Comparison of ENCODE assay signal across 1 cellular context in the genomic region with DNA sequence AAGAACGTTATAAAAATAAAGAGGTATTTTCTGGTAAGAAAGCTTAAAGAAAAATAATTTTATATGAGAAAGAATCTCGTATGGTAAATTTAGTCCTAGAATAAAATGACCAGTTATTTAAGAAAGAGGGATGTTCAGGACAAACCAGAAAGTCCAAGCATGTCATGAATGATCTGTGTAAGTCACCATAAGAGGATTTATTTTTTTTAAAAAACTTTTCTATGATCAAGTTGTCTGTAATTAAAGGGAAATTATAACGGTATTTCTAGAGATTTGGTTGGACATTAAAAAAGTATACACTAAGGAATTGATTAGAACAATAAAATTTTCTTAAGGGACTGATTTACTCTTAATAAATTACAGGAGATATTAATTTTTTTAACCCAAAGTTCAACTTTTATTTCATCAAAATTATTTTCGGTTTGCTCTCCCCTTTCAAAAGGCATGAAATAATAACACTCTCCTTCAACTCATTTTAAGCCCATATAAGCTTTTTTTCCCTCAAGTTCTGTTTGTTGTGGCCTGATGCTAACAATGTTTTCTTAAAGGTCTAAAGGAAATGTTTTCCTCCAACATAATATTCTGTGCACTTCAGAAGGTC.
TF ChIP-seq lines count a peak whose summit lies in the region.

No MANE protein-coding gene starts in this region.

TF ChIP-seq in K562, 482 proteins besides CTCF, POLR2A, EP300 and RAD21:
- TF ChIP-seq ZFP36 (IDR thresholded peaks at IDR 0.05; ENCODE audit: low read depth, low read length, partially characterized antibody) (peak; percentile 63), HOXB6 (CRISPR knock-in tag; IDR thresholded peaks at IDR 0.05; ENCODE audit: borderline replicate concordance) (no peak), ZKSCAN1 (IDR thresholded peaks at IDR 0.05; ENCODE audit: low read depth, low read length) (no peak), ZNF384 (IDR thresholded peaks at IDR 0.05; ENCODE audit: low read depth, low read length) (no peak), SIN3B (IDR thresholded peaks at IDR 0.05; ENCODE audit: low read depth) (no peak), ZFPM2 (CRISPR knock-in tag; IDR thresholded peaks at IDR 0.05) (no peak), XRCC5 (IDR thresholded peaks at IDR 0.05; ENCODE audit: low read depth, low read length) (no peak)
TF ChIP-seq in K562: peak in this region for 1.
